ENCODE assay signal across 17 cellular contexts in the genomic region with DNA sequence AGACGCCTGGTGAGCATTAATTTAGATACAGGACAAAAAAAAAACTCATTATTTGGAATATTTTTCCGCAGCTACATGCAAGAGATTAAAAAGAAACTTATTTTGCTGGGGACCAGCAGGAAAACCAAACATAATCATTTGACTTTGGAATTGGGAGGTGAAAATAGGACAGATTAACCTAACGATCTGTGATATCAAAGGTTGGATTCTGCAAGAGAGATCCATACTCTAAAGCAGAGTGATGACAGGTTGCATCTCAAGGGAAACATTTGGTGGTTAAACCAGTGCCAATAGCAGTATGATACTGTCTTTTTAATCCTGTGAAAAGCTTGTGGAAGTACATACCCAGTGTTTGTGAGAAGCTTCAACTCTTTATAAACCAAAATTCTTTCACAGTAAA.
"Had no signal": no experiment of that assay in that cellular context is flagged by ENCODE, and none has a peak within 500 bp of the region (broad histone marks: within the 10 kb centered on the region; RNA-seq: fewer than 3 reads in every experiment).

No MANE protein-coding gene starts in this region.

- H3K4me3 Mint-ChIP-seq: activated naive CD4-positive, alpha-beta T cell treated with anti-CD3 and anti-CD28 coated beads for 36 hours; dendritic cell treated with granulocyte-macrophage colony-stimulating factor and Interleukin-4, amounts not matched to agents 40 ng/mL and 50 ng/mL, for 4 days had no signal

- H3K36me3 ChIP-seq: heart left ventricle had no signal

- H3K4me3 ChIP-seq: heart left ventricle, mucosa of descending colon had no signal

- H2AFZ ChIP-seq: parathyroid adenoma had no signal

- H3K27me3 ChIP-seq: heart left ventricle had no signal

- ATAC-seq: left colon, mucosa of descending colon had no signal

- H3K9me3 Mint-ChIP-seq: activated naive CD4-positive, alpha-beta T cell treated with anti-CD3 and anti-CD28 coated beads for 36 hours; activated T-helper 2 cell treated with anti-CD3 and anti-CD28 coated beads, Interferon-gamma antibody, Interleukin-2, Interleukin-4, amounts not matched to agents 10 μg/mL and 5 μg/mL and 100 μg/mL, durations not matched to agents 14 hours and 24 hours and 36 hours; dendritic cell treated with granulocyte-macrophage colony-stimulating factor and Interleukin-4, amounts not matched to agents 40 ng/mL and 50 ng/mL, for 4 days; naive thymus-derived CD8-positive, alpha-beta T cell had no signal

- H3K9ac ChIP-seq: parathyroid adenoma had no signal

- H3K9me3 ChIP-seq: heart left ventricle, mucosa of descending colon had no signal

- H3K27ac ChIP-seq: heart left ventricle, parathyroid adenoma had no signal

- H3K36me3 Mint-ChIP-seq: naive thymus-derived CD8-positive, alpha-beta T cell had no signal

- DNase-seq: activated naive CD4-positive, alpha-beta T cell treated with anti-CD3 and anti-CD28 coated beads for 36 hours; activated T-cell treated with anti-CD3 and anti-CD28 coated beads, Interleukin-2, amount 50 U/mL, for 1 hour; effector memory CD4-positive, alpha-beta T cell; heart left ventricle; left colon; mammary epithelial cell; mucosa of descending colon; stimulated activated CD4-positive, alpha-beta T cell treated with anti-CD3 and anti-CD28 coated beads, Interleukin-1b, Interleukin-23, amount 100 ng/mL, for 48 hours; SW 1271 had no signal

- H3K27ac Mint-ChIP-seq: activated naive CD4-positive, alpha-beta T cell treated with anti-CD3 and anti-CD28 coated beads for 36 hours; dendritic cell treated with granulocyte-macrophage colony-stimulating factor and Interleukin-4, amounts not matched to agents 40 ng/mL and 50 ng/mL, for 4 days had no signal

- FAIRE-seq: astrocyte, bronchial epithelial cell, frontal cortex, TTC549 had no signal

- H3K79me2 ChIP-seq: parathyroid adenoma had no signal
